ENCODE assay signal across 9 cellular contexts in genomic region chr13:44921931-44922758, GRCh38.
DNase-seq lines count a peak whose midpoint lies in the region; ATAC-seq and TF ChIP-seq lines count a peak whose summit lies in the region.
"Had no signal": no experiment of that assay in that cellular context is flagged by ENCODE, and none has a peak within 500 bp of the region (broad histone marks: within the 10 kb centered on the region; RNA-seq: fewer than 3 reads in every experiment).

No MANE protein-coding gene starts in this region.

- H3K4ac ChIP-seq in mesenchymal stem cell (ENCODE audit: low read depth in 1 of 2, low read length in 2 of 2), result peak overlapping the region in 1 of 2 experiments; percentile 35

- no peak for ATAC-seq in activated CD8-positive, alpha-beta T cell treated with anti-CD3 and anti-CD28 coated beads, Interleukin-2, amount 10 ng/mL, durations not matched to agents 7 days and 5 days

- DNase-seq in ACHN, result peak; percentile 56
- peak; percentile 95 for DNase-seq in LNCaP clone FGC (ENCODE audit: low read depth)
- DNase-seq in chondrocyte (ENCODE audit: low spot score), result no peak
- peak; percentile 97 for DNase-seq in mesenchymal stem cell
- DNase-seq in globus pallidus (ENCODE audit: low spot score), result no peak
- no peak for DNase-seq in activated CD8-positive, alpha-beta T cell treated with anti-CD3 and anti-CD28 coated beads, Interleukin-2, amount 10 ng/mL, durations not matched to agents 7 days and 5 days
- DNase-seq in NCI-H2107 treated with DMSO at 0.1 percent for 48 hours (lab: John Stamatoyannopoulos, UW; ENCODE audit: unreplicated experiment), result no peak
- DNase-seq in central memory CD4-positive, alpha-beta T cell, result no peak

- no peaks in the 10 kb centered on the region for H3K36me3 Mint-ChIP-seq in chondrocyte (ENCODE audit: low read depth)
- H3K36me3 Mint-ChIP-seq in activated CD8-positive, alpha-beta T cell treated with anti-CD3 and anti-CD28 coated beads, Interleukin-2, amount 10 ng/mL, durations not matched to agents 7 days and 5 days (ENCODE audit: low read depth), result no peaks in the 10 kb centered on the region
- H3K36me3 Mint-ChIP-seq: IgD-negative memory B cell had no signal

- peak overlapping the region; percentile 10 to 73 for H2BK12ac ChIP-seq in mesenchymal stem cell (ENCODE audit: low read length in 2 of 2)

- no peak overlapping the region for H3K14ac ChIP-seq in mesenchymal stem cell (ENCODE audit: low read length in 2 of 2)

- peak overlapping the region; percentile 38 for H4K8ac ChIP-seq in mesenchymal stem cell (ENCODE audit: low read length)

- no peaks in the 10 kb centered on the region for H3K27me3 Mint-ChIP-seq in chondrocyte (ENCODE audit: low read depth)
- peaks cover 16% of the 10 kb centered on the region for H3K27me3 Mint-ChIP-seq in activated CD8-positive, alpha-beta T cell treated with anti-CD3 and anti-CD28 coated beads, Interleukin-2, amount 10 ng/mL, durations not matched to agents 7 days and 5 days (ENCODE audit: low read depth)
- H3K27me3 Mint-ChIP-seq: IgD-negative memory B cell had no signal

- H2AK5ac ChIP-seq in mesenchymal stem cell (ENCODE audit: low read length, severe bottlenecking), result peak overlapping the region; percentile 49

- no peak overlapping the region for H2AFZ ChIP-seq in mesenchymal stem cell (ENCODE audit: low read depth, low read length)

- H3K4me1 Mint-ChIP-seq in chondrocyte (ENCODE audit: low read depth), result no peaks in the 10 kb centered on the region
- H3K4me1 Mint-ChIP-seq in activated CD8-positive, alpha-beta T cell treated with anti-CD3 and anti-CD28 coated beads, Interleukin-2, amount 10 ng/mL, durations not matched to agents 7 days and 5 days (ENCODE audit: low read depth), result no peaks in the 10 kb centered on the region
- H3K4me1 Mint-ChIP-seq: IgD-negative memory B cell had no signal

- H3K4me3 ChIP-seq in LNCaP clone FGC (ENCODE audit: low read depth, low read length) (no peak overlapping the region), mesenchymal stem cell (ENCODE audit: insufficient read depth in 1 of 2, low read depth in 1 of 2, low read length in 2 of 2) (no peak overlapping the region)

- no peak overlapping the region for H3K23ac ChIP-seq in mesenchymal stem cell (ENCODE audit: low read length in 2 of 2)

- CTCF ChIA-PET in activated CD8-positive, alpha-beta T cell treated with anti-CD3 and anti-CD28 coated beads, Interleukin-2, amount 10 ng/mL, durations not matched to agents 7 days and 5 days (lab: Charles Lee), result interaction anchor here (0.9 to 1.3 kb wide), 2 partner anchors 20 to 438 kb away, joined by 3 to 5 read pairs; no protein-coding TSS in a partner anchor

- peak overlapping the region in 1 of 2 experiments; percentile 48 for H3K18ac ChIP-seq in mesenchymal stem cell (ENCODE audit: low read depth in 1 of 2, low read length in 2 of 2)

- no peak overlapping the region for H4K91ac ChIP-seq in mesenchymal stem cell (ENCODE audit: low read length)

- H3K36me3 ChIP-seq in mesenchymal stem cell (ENCODE audit: control insufficient read depth in 1 of 2, insufficient read depth in 2 of 2, low read depth in 1 of 2, low read length in 2 of 2), result no peaks in the 10 kb centered on the region

- H3K27ac Mint-ChIP-seq in chondrocyte (ENCODE audit: unreplicated experiment), result no peak overlapping the region
- no peak overlapping the region for H3K27ac Mint-ChIP-seq in activated CD8-positive, alpha-beta T cell treated with anti-CD3 and anti-CD28 coated beads, Interleukin-2, amount 10 ng/mL, durations not matched to agents 7 days and 5 days

- TF ChIP-seq CTCF in LNCaP clone FGC (IDR thresholded peaks at IDR 0.05; ENCODE audit: control insufficient read depth, extremely low read depth, insufficient read depth) (no peak), chondrocyte (IDR thresholded peaks at IDR 0.05) (peak; percentile 24)

- H3K4me1 ChIP-seq in mesenchymal stem cell (ENCODE audit: control insufficient read depth, insufficient read depth, low read depth, low read length), result peaks cover 9% of the 10 kb centered on the region

- 0% methylated on average over 2 of the region's 2 CpGs for WGBS in mesenchymal stem cell

- H2BK15ac ChIP-seq in mesenchymal stem cell (ENCODE audit: low read depth, poor library complexity, severe bottlenecking), result no peak overlapping the region

- H3K27me3 ChIP-seq in mesenchymal stem cell (ENCODE audit: control insufficient read depth in 1 of 2, insufficient read depth in 1 of 2, low read length in 2 of 2), result peaks cover 0 to 7% of the 10 kb centered on the region in 2 experiments

- H3K79me1 ChIP-seq in mesenchymal stem cell (replicated peaks; ENCODE audit: low read length, poor library complexity, severe bottlenecking), result no peaks in the 10 kb centered on the region

- H3K9me3 ChIP-seq in mesenchymal stem cell (ENCODE audit: control insufficient read depth, low read length), result no peaks in the 10 kb centered on the region

- no peaks in the 10 kb centered on the region for H3K9me3 Mint-ChIP-seq in chondrocyte (ENCODE audit: low read depth)
- no peaks in the 10 kb centered on the region for H3K9me3 Mint-ChIP-seq in activated CD8-positive, alpha-beta T cell treated with anti-CD3 and anti-CD28 coated beads, Interleukin-2, amount 10 ng/mL, durations not matched to agents 7 days and 5 days (ENCODE audit: insufficient read depth)
- H3K9me3 Mint-ChIP-seq: IgD-negative memory B cell had no signal

- in situ Hi-C loops in ACHN (cut with HindIII; ENCODE audit: low pct_ligation_motif_present, low pct_unique_long_range_greater_than_20kb, low sequenced_read_pairs), result no loop called here

- no peak overlapping the region for H2BK120ac ChIP-seq in mesenchymal stem cell (ENCODE audit: low read depth, low read length)

- POLR2A ChIA-PET in activated CD8-positive, alpha-beta T cell treated with anti-CD3 and anti-CD28 coated beads, Interleukin-2, amount 10 ng/mL, durations not matched to agents 7 days and 5 days (lab: Charles Lee), result no interaction called here

- H3K27ac ChIP-seq in mesenchymal stem cell (ENCODE audit: low read length, poor library complexity, severe bottlenecking), result peak overlapping the region; percentile 56

- H3K4me2 ChIP-seq in mesenchymal stem cell (ENCODE audit: low read length, poor library complexity, severe bottlenecking), result no peak overlapping the region

- H2BK5ac ChIP-seq in mesenchymal stem cell (ENCODE audit: low read depth, low read length, poor library complexity, severe bottlenecking), result no peak overlapping the region

- peak overlapping the region; percentile 73 for H3K9ac ChIP-seq in mesenchymal stem cell (ENCODE audit: low read length)

- no peak overlapping the region for H3K4me3 Mint-ChIP-seq in chondrocyte (ENCODE audit: unreplicated experiment)
- no peak overlapping the region for H3K4me3 Mint-ChIP-seq in activated CD8-positive, alpha-beta T cell treated with anti-CD3 and anti-CD28 coated beads, Interleukin-2, amount 10 ng/mL, durations not matched to agents 7 days and 5 days

Comparison
In these comparisons a context has a peak if more than half of its experiments do, and no peak if none do; other contexts are left out.
1. DNase-seq: peak in ACHN (single experiment), LNCaP clone FGC (single experiment) and mesenchymal stem cell (single experiment); none in chondrocyte (single experiment), globus pallidus (single experiment), activated CD8-positive, alpha-beta T cell treated with anti-CD3 and anti-CD28 coated beads, Interleukin-2, amount 10 ng/mL, durations not matched to agents 7 days and 5 days (single experiment), NCI-H2107 treated with DMSO at 0.1 percent for 48 hours (single experiment) and central memory CD4-positive, alpha-beta T cell (single experiment).